In genomic region chr2:120894936-120895335, GRCh38 we compare ENCODE assay signal across 21 cellular contexts.
DNase-seq lines count a peak whose midpoint lies in the region; ATAC-seq, FAIRE-seq and TF ChIP-seq lines count a peak whose summit lies in the region.
"Had no signal": no experiment of that assay in that cellular context is flagged by ENCODE, and none has a peak within 500 bp of the region (broad histone marks: within the 10 kb centered on the region; RNA-seq: fewer than 3 reads in every experiment).

No MANE protein-coding gene starts in this region.

- H3K36me3 Mint-ChIP-seq in astrocyte (ENCODE audit: low read depth, unreplicated experiment) (peaks cover 6% of the 10 kb centered on the region), neural progenitor cell (peaks cover 2% of the 10 kb centered on the region)
- H3K36me3 Mint-ChIP-seq: CD4-positive, alpha-beta memory T cell had no signal

- H3K27ac Mint-ChIP-seq in astrocyte (ENCODE audit: unreplicated experiment) = peak overlapping the region; percentile 77
- peak overlapping the region; percentile 99 for H3K27ac Mint-ChIP-seq in neural progenitor cell
- no peak overlapping the region for H3K27ac Mint-ChIP-seq in stimulated activated naive CD8-positive, alpha-beta T cell treated with anti-CD3 and anti-CD28 coated beads, Interleukin-15, amount 100 ng/mL, for 72 hours
- H3K27ac Mint-ChIP-seq: CD4-positive, alpha-beta memory T cell had no signal

- no peak overlapping the region for H3K27ac ChIP-seq in BLaER1
- H3K27ac ChIP-seq in astrocyte (ENCODE audit: low read depth, low read length) = no peak overlapping the region
- H3K27ac ChIP-seq in neural progenitor cell = peak overlapping the region; percentile 96
- H3K27ac ChIP-seq: Peyer's patch had no signal

- no peak overlapping the region for H2AFZ ChIP-seq in astrocyte (ENCODE audit: low read depth, low read length)
- H2AFZ ChIP-seq in neural progenitor cell (replicated peaks) = no peak overlapping the region

- H3K4me1 ChIP-seq in BLaER1 = peaks cover 74% of the 10 kb centered on the region
- H3K4me1 ChIP-seq in astrocyte (ENCODE audit: insufficient read depth, low read length) = peaks cover 18% of the 10 kb centered on the region
- peaks cover 79% of the 10 kb centered on the region for H3K4me1 ChIP-seq in neural progenitor cell

- no peaks in the 10 kb centered on the region for H3K27me3 ChIP-seq in BLaER1
- no peaks in the 10 kb centered on the region for H3K27me3 ChIP-seq in astrocyte (ENCODE audit: insufficient read depth, low read length)
- no peaks in the 10 kb centered on the region for H3K27me3 ChIP-seq in neural progenitor cell
- H3K27me3 ChIP-seq: Peyer's patch had no signal

- H3F3A ChIP-seq in neural progenitor cell (ENCODE audit: low read depth) = peaks cover 76% of the 10 kb centered on the region

- H3K4me3 Mint-ChIP-seq in astrocyte (ENCODE audit: unreplicated experiment) = peak overlapping the region; percentile 56
- H3K4me3 Mint-ChIP-seq in neural progenitor cell = peak overlapping the region; percentile 75
- H3K4me3 Mint-ChIP-seq in stimulated activated naive CD8-positive, alpha-beta T cell treated with anti-CD3 and anti-CD28 coated beads, Interleukin-15, amount 100 ng/mL, for 72 hours = no peak overlapping the region
- H3K4me3 Mint-ChIP-seq: CD4-positive, alpha-beta memory T cell had no signal

- H3K4me1 Mint-ChIP-seq in astrocyte (ENCODE audit: low read depth, unreplicated experiment) (peaks cover 56% of the 10 kb centered on the region), neural progenitor cell (peaks cover 86% of the 10 kb centered on the region)
- no peaks in the 10 kb centered on the region for H3K4me1 Mint-ChIP-seq in stimulated activated naive CD8-positive, alpha-beta T cell treated with anti-CD3 and anti-CD28 coated beads, Interleukin-15, amount 100 ng/mL, for 72 hours
- H3K4me1 Mint-ChIP-seq: CD4-positive, alpha-beta memory T cell had no signal

- no peaks in the 10 kb centered on the region for H4K20me1 ChIP-seq in BLaER1
- peaks cover 51% of the 10 kb centered on the region for H4K20me1 ChIP-seq in astrocyte (ENCODE audit: insufficient read depth, low read length)
- H4K20me1 ChIP-seq in neural progenitor cell (ENCODE audit: low read depth) = peaks cover 61% of the 10 kb centered on the region

- no peak overlapping the region for H3K9ac ChIP-seq in BLaER1
- H3K9ac ChIP-seq in astrocyte (ENCODE audit: low read length) = no peak overlapping the region
- no peak overlapping the region for H3K9ac ChIP-seq in neural progenitor cell

- H3K4me3 ChIP-seq in BLaER1 (no peak overlapping the region), astrocyte (ENCODE audit: insufficient read depth, low read depth, low read length) (no peak overlapping the region), neural progenitor cell (no peak overlapping the region)
- H3K4me3 ChIP-seq: Peyer's patch had no signal

- TF ChIP-seq CTCF in astrocyte (IDR thresholded peaks at IDR 0.05; ENCODE audit: insufficient read depth, low read depth, low read length) (no peak), neural progenitor cell (IDR thresholded peaks at IDR 0.05) (no peak)

- H3K36me3 ChIP-seq in BLaER1 (no peaks in the 10 kb centered on the region), astrocyte (ENCODE audit: insufficient read depth, low read length) (no peaks in the 10 kb centered on the region), neural progenitor cell (no peaks in the 10 kb centered on the region)
- H3K36me3 ChIP-seq: Peyer's patch had no signal

- intact Hi-C loops in left ventricle myocardium superior (cut with micrococcal nuclease) = no loop called here

- ATAC-seq in left ventricle myocardium superior = peak; percentile 27
- ATAC-seq in stimulated activated naive CD8-positive, alpha-beta T cell treated with anti-CD3 and anti-CD28 coated beads, Interleukin-15, amount 100 ng/mL, for 72 hours = no peak

- H3K9me3 ChIP-seq in BLaER1 (no peaks in the 10 kb centered on the region), astrocyte (ENCODE audit: insufficient read depth, low read depth, low read length) (no peaks in the 10 kb centered on the region), neural progenitor cell (ENCODE audit: low read depth) (no peaks in the 10 kb centered on the region)
- H3K9me3 ChIP-seq: Peyer's patch had no signal

- H3K27me3 Mint-ChIP-seq in astrocyte (ENCODE audit: low read depth, unreplicated experiment) (no peaks in the 10 kb centered on the region), neural progenitor cell (ENCODE audit: insufficient read depth, low read depth) (peaks cover 14% of the 10 kb centered on the region)
- no peaks in the 10 kb centered on the region for H3K27me3 Mint-ChIP-seq in stimulated activated naive CD8-positive, alpha-beta T cell treated with anti-CD3 and anti-CD28 coated beads, Interleukin-15, amount 100 ng/mL, for 72 hours
- H3K27me3 Mint-ChIP-seq: CD4-positive, alpha-beta memory T cell had no signal

- DNase-seq in astrocyte (ENCODE audit: low read depth) = no peak
- DNase-seq in left ventricle myocardium superior = no peak
- DNase-seq in neural progenitor cell (ENCODE audit: low spot score) = no peak
- no peak for DNase-seq in AG20443 (ENCODE audit: low spot score)
- DNase-seq in NCI-H1694 treated with DMSO at 0.1 percent for 48 hours (lab: John Stamatoyannopoulos, UW) = no peak
- no peak for DNase-seq in stimulated activated naive CD8-positive, alpha-beta T cell treated with anti-CD3 and anti-CD28 coated beads, Interleukin-15, amount 100 ng/mL, for 72 hours
- DNase-seq in NCI-H2227 (lab: John Stamatoyannopoulos, UW; ENCODE audit: unreplicated experiment) = no peak
- DNase-seq: CD4-positive, alpha-beta memory T cell; DMS79 treated with DMSO at 0.1 percent for 48 hours; Karpas-422; MM.1S; NCI-H1930; NCI-H2171 treated with DMSO at 0.1 percent for 48 hours; NCI-H510A; Peyer's patch; SHP77 treated with DMSO at 0.1 percent for 48 hours had no signal

- H3K9me3 Mint-ChIP-seq in astrocyte (ENCODE audit: unreplicated experiment) (peaks cover 5% of the 10 kb centered on the region), neural progenitor cell (no peaks in the 10 kb centered on the region)
- no peaks in the 10 kb centered on the region for H3K9me3 Mint-ChIP-seq in stimulated activated naive CD8-positive, alpha-beta T cell treated with anti-CD3 and anti-CD28 coated beads, Interleukin-15, amount 100 ng/mL, for 72 hours
- H3K9me3 Mint-ChIP-seq: CD4-positive, alpha-beta memory T cell had no signal

- FAIRE-seq in astrocyte (lab: Jason Lieb, UNC) = no peak
- FAIRE-seq: D721Med, G401.6, GM12891, H54 had no signal

- H3K79me2 ChIP-seq in astrocyte (ENCODE audit: insufficient read depth, low read length) (peaks cover 42% of the 10 kb centered on the region), neural progenitor cell (ENCODE audit: low read depth) (peaks cover 52% of the 10 kb centered on the region)

- H3K4me2 ChIP-seq in BLaER1 (peak overlapping the region; percentile 85), astrocyte (ENCODE audit: low read length) (no peak overlapping the region), neural progenitor cell (peak overlapping the region; percentile 67)

Comparison
In these comparisons a context has a peak if more than half of its experiments do, and no peak if none do; other contexts are left out.
1. H3K27ac Mint-ChIP-seq: peak in astrocyte (single experiment) and neural progenitor cell (single experiment); none in stimulated activated naive CD8-positive, alpha-beta T cell treated with anti-CD3 and anti-CD28 coated beads, Interleukin-15, amount 100 ng/mL, for 72 hours (0 of 2).
2. H3K4me3 Mint-ChIP-seq: peak in astrocyte (single experiment) and neural progenitor cell (single experiment); none in stimulated activated naive CD8-positive, alpha-beta T cell treated with anti-CD3 and anti-CD28 coated beads, Interleukin-15, amount 100 ng/mL, for 72 hours (0 of 2).